In the genomic region with DNA sequence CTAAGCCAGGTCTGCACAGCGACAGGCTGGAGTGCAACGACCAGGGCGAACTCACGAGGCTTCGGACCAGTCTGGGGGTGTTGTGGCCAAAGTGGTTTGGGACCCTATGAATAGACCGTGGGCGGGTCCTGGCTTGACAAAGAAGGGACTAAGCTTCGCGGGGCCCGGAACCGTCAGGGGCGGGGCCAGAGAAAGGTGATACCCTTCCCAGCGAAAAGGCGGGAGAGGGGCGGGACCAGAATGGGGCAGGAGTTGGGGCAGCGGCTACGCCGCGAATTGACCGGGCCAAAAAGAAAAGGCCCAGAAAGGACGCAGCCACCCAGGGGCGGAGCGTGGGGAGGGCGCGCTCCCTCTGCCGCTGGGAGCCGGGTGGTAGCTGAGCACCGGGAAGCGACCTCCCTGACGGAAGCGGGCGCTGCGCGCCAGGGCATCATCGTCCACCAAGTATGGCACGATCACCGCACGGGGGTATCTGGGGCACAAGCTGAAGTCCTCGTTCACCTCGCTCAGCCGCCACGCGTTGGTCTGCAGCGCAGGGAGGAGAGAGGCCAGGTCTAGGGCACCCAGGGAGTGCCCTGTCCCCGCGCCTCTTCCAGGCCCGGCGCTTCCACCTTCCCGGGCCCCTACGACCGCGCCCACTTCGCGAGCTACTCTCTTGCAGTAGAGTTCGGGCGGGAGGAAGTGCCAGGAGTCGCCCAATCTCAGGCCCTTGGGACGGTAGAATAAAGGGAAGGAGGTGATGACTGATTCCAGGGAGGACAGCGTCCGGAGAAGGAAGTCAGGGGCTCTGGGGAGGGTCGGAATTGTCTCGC, we compare ENCODE assay signal across 8 cellular contexts. TPM values are rescaled to one million over a fixed set of nuclear protein-coding genes. Genes with fewer than 3 reads are reported as not detected.
DNase-seq lines count a peak whose midpoint lies in the region; ATAC-seq, FAIRE-seq and TF ChIP-seq lines count a peak whose summit lies in the region.

No MANE protein-coding gene starts in this region.

- H3K9me3 ChIP-seq in OCI-LY1 (ENCODE audit: low read length): no peaks in the 10 kb centered on the region

- no peaks in the 10 kb centered on the region for H3K79me2 ChIP-seq in OCI-LY1 (ENCODE audit: insufficient read depth, low read length)

- H3K27ac Mint-ChIP-seq in nephron progenitor cell: peak overlapping the region; percentile 57

- H3K4me2 ChIP-seq in OCI-LY1 (ENCODE audit: low read length): peak overlapping the region; percentile 83

- FAIRE-seq in frontal cortex (lab: Jason Lieb, UNC): no peak

- H4K20me1 ChIP-seq in OCI-LY1 (ENCODE audit: insufficient read depth, low read length): no peaks in the 10 kb centered on the region

- DNase-seq in DMS53 treated with DMSO at 0.1 percent for 48 hours (lab: John Stamatoyannopoulos, UW; ENCODE audit: unreplicated experiment): peak; percentile 90
- peak; percentile 56 to 60 for DNase-seq in HL-60 (ENCODE audit: low read depth in 1 of 2, low spot score in 1 of 2)
- DNase-seq in activated gamma-delta T cell treated with anti-CD3 and anti-CD28 coated beads, Interleukin-2, amount 50 U/mL, for 16 hours (ENCODE audit: low read depth): peak; percentile 45
- DNase-seq in frontal cortex (ENCODE audit: low spot score in 2 of 2): peak; percentile 61 to 73
- peak; percentile 86 for DNase-seq in nephron progenitor cell

- peaks cover 33% of the 10 kb centered on the region for H3K4me1 ChIP-seq in OCI-LY1 (ENCODE audit: insufficient read depth, low read length, severe bottlenecking)

- H3K27me3 ChIP-seq in HL-60 (ENCODE audit: insufficient read depth, poor library complexity, severe bottlenecking) (no peaks in the 10 kb centered on the region), OCI-LY1 (ENCODE audit: insufficient read depth, low read length) (no peaks in the 10 kb centered on the region)

- TF ChIP-seq CTCF in HL-60 (IDR thresholded peaks at IDR 0.05; ENCODE audit: insufficient read depth, low read length): no peak
- TF ChIP-seq CTCF in OCI-LY1 (IDR thresholded peaks at IDR 0.05; ENCODE audit: low read length): peak; percentile 40
- no peak for TF ChIP-seq CTCF in nephron progenitor cell (IDR thresholded peaks at IDR 0.05)

- H3K27me3 Mint-ChIP-seq in nephron progenitor cell (ENCODE audit: low read depth, poor library complexity): peaks cover 3% of the 10 kb centered on the region

- H3F3A ChIP-seq in OCI-LY1 (ENCODE audit: insufficient read depth, low read length): peaks cover 3% of the 10 kb centered on the region; the same call in 1 of the 2 replicates

- H3K4me1 Mint-ChIP-seq in nephron progenitor cell: peaks cover 37% of the 10 kb centered on the region

- no peaks in the 10 kb centered on the region for H3K9me2 ChIP-seq in OCI-LY1 (ENCODE audit: low read depth, low read length)

- H2AFZ ChIP-seq in OCI-LY1 (ENCODE audit: low read length): 0 out of 2 replicates have a peak overlapping the region, but pooled peaks have one; percentile 34

- H3K4me3 ChIP-seq in HL-60 (replicated peaks; ENCODE audit: insufficient read depth, low read length) (peak overlapping the region; percentile 54), OCI-LY1 (ENCODE audit: low read depth, low read length, poor library complexity, severe bottlenecking) (peak overlapping the region; percentile 64)

- H3K9ac ChIP-seq in OCI-LY1 (ENCODE audit: low read length): peak overlapping the region; percentile 69

- H3K27ac ChIP-seq in HL-60 (replicated peaks): no peak overlapping the region
- peak overlapping the region; percentile 72 for H3K27ac ChIP-seq in OCI-LY1 (ENCODE audit: low read depth, low read length, poor library complexity, severe bottlenecking)

- no peak for ATAC-seq in GM19023 (IDR thresholded peaks at IDR 0.05; ENCODE audit: unreplicated experiment)
- ATAC-seq in HG02970 (IDR thresholded peaks at IDR 0.05; ENCODE audit: low FRiP score, unreplicated experiment): no peak

- H3K4me3 Mint-ChIP-seq in nephron progenitor cell: peak overlapping the region; percentile 87

- peaks cover 6% of the 10 kb centered on the region for H3K36me3 Mint-ChIP-seq in nephron progenitor cell (ENCODE audit: low read depth)

- H3K9me3 Mint-ChIP-seq in nephron progenitor cell: no peaks in the 10 kb centered on the region

- no peaks in the 10 kb centered on the region for H3K36me3 ChIP-seq in OCI-LY1 (ENCODE audit: insufficient read depth, low read length)

RNA-seq across cellular contexts. Expression of a gene that starts 6.7 kb away (rescaled TPM):
- total RNA-seq in frontal cortex: 0.41 TPM

RNA-seq across cellular contexts. Expression of a gene that starts 10.7 kb away (rescaled TPM):
- total RNA-seq in frontal cortex: not detected

RNA-seq across cellular contexts. Expression of a gene that starts 18.1 kb away (rescaled TPM):
- 98.6 TPM for total RNA-seq in frontal cortex

RNA-seq across cellular contexts. Expression of a gene that starts 18.2 kb away (rescaled TPM):
- 12.2 TPM for total RNA-seq in frontal cortex

RNA-seq across cellular contexts. Expression of a gene that starts 31.5 kb away (rescaled TPM):
- not detected for total RNA-seq in frontal cortex
